13 cellular contexts compared by ENCODE assay signal in genomic region chr1:17822741-17823426, GRCh38.
A peak's percentile ranks its signal among the peaks of the same experiment; 100 is the strongest.
DNase-seq lines count a peak whose midpoint lies in the region; ATAC-seq, FAIRE-seq and TF ChIP-seq lines count a peak whose summit lies in the region.
"Had no signal": no experiment of that assay in that cellular context is flagged by ENCODE, and none has a peak within 500 bp of the region (broad histone marks: within the 10 kb centered on the region; RNA-seq: fewer than 3 reads in every experiment).

No MANE protein-coding gene starts in this region.

- no peak overlapping the region for H3K4ac ChIP-seq in H9 (ENCODE audit: low read depth, low read length)
- H3K4ac ChIP-seq in H1 (replicated peaks; ENCODE audit: insufficient read length, low read depth, low read length), result no peak overlapping the region
- H3K4ac ChIP-seq in neuronal stem cell (ENCODE audit: low read length), result no peak overlapping the region

- H3K4me3 Mint-ChIP-seq in H9, result no peak overlapping the region
- H3K4me3 Mint-ChIP-seq: B cell; CD8-positive, alpha-beta T cell had no signal

- H4K91ac ChIP-seq in H9 (ENCODE audit: insufficient read length, low read depth, low read length), result no peak overlapping the region
- H4K91ac ChIP-seq in H1 (replicated peaks; ENCODE audit: insufficient read length, low read length), result no peak overlapping the region
- H4K91ac ChIP-seq in neuronal stem cell (ENCODE audit: low read depth, low read length, poor library complexity), result no peak overlapping the region

- no peak overlapping the region for H3K23ac ChIP-seq in H9 (ENCODE audit: insufficient read length, low read depth, low read length)
- H3K23ac ChIP-seq in H1 (ENCODE audit: insufficient read length), result no peak overlapping the region
- no peak overlapping the region for H3K23ac ChIP-seq in neuronal stem cell (ENCODE audit: low read depth, low read length, poor library complexity)

- no peak overlapping the region for H3K4me3 ChIP-seq in H1 (ENCODE audit: extremely low read depth in 1 of 4, insufficient read depth in 2 of 4, low read depth in 3 of 4, low read length in 4 of 4)
- H3K4me3 ChIP-seq in neuronal stem cell (ENCODE audit: low read length in 2 of 2), result no peak overlapping the region
- H3K4me3 ChIP-seq in stomach, result no peak overlapping the region
- no peak overlapping the region for H3K4me3 ChIP-seq in esophagus muscularis mucosa
- H3K4me3 ChIP-seq in PC-9, result no peak overlapping the region
- H3K4me3 ChIP-seq: BLaER1 treated with 17β-estradiol and CSF1 and Interleukin-3, amounts not matched to agents 10 nM and 100 nM had no signal

- no peaks in the 10 kb centered on the region for H3K4me1 ChIP-seq in H9 (ENCODE audit: insufficient read depth, low read length)
- no peaks in the 10 kb centered on the region for H3K4me1 ChIP-seq in H1 (replicated peaks in 1 of 4; ENCODE audit: control insufficient read depth in 3 of 4, insufficient read depth in 4 of 4, low read length in 3 of 4)
- H3K4me1 ChIP-seq in neuronal stem cell (ENCODE audit: control insufficient read depth in 2 of 2, insufficient read depth in 1 of 2, low read depth in 1 of 2, low read length in 2 of 2), result no peaks in the 10 kb centered on the region
- H3K4me1 ChIP-seq in stomach, result no peaks in the 10 kb centered on the region
- no peaks in the 10 kb centered on the region for H3K4me1 ChIP-seq in esophagus muscularis mucosa
- no peaks in the 10 kb centered on the region for H3K4me1 ChIP-seq in PC-9 (replicated peaks; ENCODE audit: insufficient read depth)
- H3K4me1 ChIP-seq: BLaER1 treated with 17β-estradiol and CSF1 and Interleukin-3, amounts not matched to agents 10 nM and 100 nM had no signal

- no peaks in the 10 kb centered on the region for H3K36me3 Mint-ChIP-seq in H9 (ENCODE audit: insufficient read depth in 1 of 3, low read depth in 3 of 3)
- H3K36me3 Mint-ChIP-seq: CD8-positive, alpha-beta T cell had no signal

- H3K9me2 ChIP-seq in PC-9 (ENCODE audit: insufficient read depth), result no peaks in the 10 kb centered on the region

- no peak overlapping the region for H3T11ph ChIP-seq in H9 (ENCODE audit: low read length)

- H3K4me2 ChIP-seq in H9 (ENCODE audit: insufficient read depth, insufficient read length, low read length) (no peak overlapping the region), H1 (ENCODE audit: insufficient read depth in 1 of 2, low read depth in 2 of 2, low read length in 2 of 2) (no peak overlapping the region), neuronal stem cell (ENCODE audit: insufficient read depth, low read length, poor library complexity, severe bottlenecking) (no peak overlapping the region), PC-9 (no peak overlapping the region)
- H3K4me2 ChIP-seq: BLaER1 treated with 17β-estradiol and CSF1 and Interleukin-3, amounts not matched to agents 10 nM and 100 nM had no signal

- H3K9me3 ChIP-seq in H9 (ENCODE audit: control insufficient read depth, low read depth, low read length), result no peaks in the 10 kb centered on the region
- no peaks in the 10 kb centered on the region for H3K9me3 ChIP-seq in H1 (ENCODE audit: insufficient read depth in 2 of 2, low read depth in 1 of 2, low read length in 1 of 2)
- no peaks in the 10 kb centered on the region for H3K9me3 ChIP-seq in neuronal stem cell (replicated peaks in 1 of 2; ENCODE audit: control insufficient read depth in 2 of 2, insufficient read depth in 1 of 2, low read depth in 1 of 2, low read length in 2 of 2)
- H3K9me3 ChIP-seq in stomach, result no peaks in the 10 kb centered on the region
- H3K9me3 ChIP-seq in esophagus muscularis mucosa, result no peaks in the 10 kb centered on the region
- no peaks in the 10 kb centered on the region for H3K9me3 ChIP-seq in PC-9 (ENCODE audit: insufficient read depth, low read depth)
- H3K9me3 ChIP-seq: BLaER1 treated with 17β-estradiol and CSF1 and Interleukin-3, amounts not matched to agents 10 nM and 100 nM had no signal

- WGBS in H9 (ENCODE audit: extremely low coverage, insufficient read length, low lambda C conversion rate), result no CpG with 5 or more reads among the region's 22 CpGs
- WGBS in H1 (ENCODE audit: extremely low coverage in 1 of 2, insufficient coverage in 1 of 2, insufficient read length in 1 of 2, insufficient replicate concordance in 2 of 2, low coverage in 1 of 2, low lambda C conversion rate in 2 of 2, missing lambda C conversion rate in 1 of 2), 2 experiments, result 93% methylated on average over 22 of the region's 22 CpGs; no CpG with 5 or more reads in 1 of the 2 experiments
- WGBS in neuronal stem cell (ENCODE audit: extremely low coverage in 2 of 2, insufficient read length in 2 of 2, insufficient replicate concordance in 1 of 2), 2 donors, result no CpG with 5 or more reads among the region's 22 CpGs
- 92 to 95% (median 94%) methylated on average over 10 to 22 of the region's 22 CpGs for WGBS in stomach, 5 donors
- WGBS in esophagus muscularis mucosa, result 91% methylated on average over 22 of the region's 22 CpGs

- H3K27ac Mint-ChIP-seq in H9, result no peak overlapping the region
- H3K27ac Mint-ChIP-seq: B cell; CD8-positive, alpha-beta T cell had no signal

- H3K36me3 ChIP-seq in H1 (ENCODE audit: control insufficient read depth in 2 of 4, insufficient read depth in 4 of 4, low read length in 3 of 4), result no peaks in the 10 kb centered on the region
- no peaks in the 10 kb centered on the region for H3K36me3 ChIP-seq in neuronal stem cell (replicated peaks in 1 of 2; ENCODE audit: control insufficient read depth in 2 of 2, insufficient read depth in 2 of 2, low read length in 2 of 2)
- no peaks in the 10 kb centered on the region for H3K36me3 ChIP-seq in stomach
- no peaks in the 10 kb centered on the region for H3K36me3 ChIP-seq in esophagus muscularis mucosa
- no peaks in the 10 kb centered on the region for H3K36me3 ChIP-seq in PC-9 (ENCODE audit: low read depth)
- H3K36me3 ChIP-seq: BLaER1 treated with 17β-estradiol and CSF1 and Interleukin-3, amounts not matched to agents 10 nM and 100 nM had no signal

- H3K27me3 Mint-ChIP-seq in H9 (ENCODE audit: low read depth), result peaks cover 7% of the 10 kb centered on the region

- H3K23me2 ChIP-seq in H9 (ENCODE audit: insufficient read length, low read depth, low read length, poor library complexity, severe bottlenecking), result no peaks in the 10 kb centered on the region
- no peaks in the 10 kb centered on the region for H3K23me2 ChIP-seq in H1 (ENCODE audit: low read depth, low read length)

- H4K20me1 ChIP-seq in H9 (ENCODE audit: control insufficient read depth, insufficient read depth, insufficient read length), result no peaks in the 10 kb centered on the region
- no peaks in the 10 kb centered on the region for H4K20me1 ChIP-seq in H1 (replicated peaks in 1 of 2; ENCODE audit: control insufficient read depth in 1 of 2, insufficient read depth in 2 of 2, low read length in 2 of 2)
- no peaks in the 10 kb centered on the region for H4K20me1 ChIP-seq in PC-9 (ENCODE audit: insufficient read depth)

- H2AK5ac ChIP-seq in H9 (ENCODE audit: insufficient read length, low read length) (no peak overlapping the region), H1 (ENCODE audit: low read depth, low read length) (no peak overlapping the region), neuronal stem cell (ENCODE audit: low read depth, low read length) (no peak overlapping the region)

- no peaks in the 10 kb centered on the region for H3F3A ChIP-seq in PC-9 (ENCODE audit: insufficient read depth, low read depth)

- ATAC-seq in HG02970 (IDR thresholded peaks at IDR 0.05; ENCODE audit: low FRiP score, unreplicated experiment), result no peak
- ATAC-seq: CD8-positive, alpha-beta T cell had no signal

- no peak overlapping the region for H3K18ac ChIP-seq in H9 (ENCODE audit: insufficient read length, low read depth, low read length)
- H3K18ac ChIP-seq in H1 (ENCODE audit: extremely low read depth, low read length), result no peak overlapping the region
- peak overlapping the region; percentile 62 for H3K18ac ChIP-seq in neuronal stem cell (ENCODE audit: low read length)

- H2AFZ ChIP-seq in H9 (ENCODE audit: low read length) (no peak overlapping the region), H1 (ENCODE audit: low read length) (no peak overlapping the region), neuronal stem cell (ENCODE audit: low read length) (no peak overlapping the region), PC-9 (no peak overlapping the region)

- intact Hi-C loops in stomach (cut with DNase I; ENCODE audit: low total_unique reads) (no loop called here), esophagus muscularis mucosa (cut with DNase I) (loop anchor here (10.0 kb wide), 1 partner anchor 328 kb away; no protein-coding TSS in a partner anchor), PC-9 (cut with micrococcal nuclease; ENCODE audit: unreplicated experiment) (no loop called here)

- H3K14ac ChIP-seq in H9 (ENCODE audit: insufficient read depth, low read length) (no peak overlapping the region), H1 (ENCODE audit: insufficient read length) (no peak overlapping the region), neuronal stem cell (ENCODE audit: low read length) (no peak overlapping the region)

- no peak for TF ChIP-seq RAD21 in H1 (IDR thresholded peaks at IDR 0.05 in 1 of 2, conservative IDR thresholded peaks at IDR 0.05 in 1 of 2; ENCODE audit: low read depth in 2 of 2, low read length in 2 of 2)

- H2BK12ac ChIP-seq in H9 (ENCODE audit: insufficient read length, low read depth, low read length) (no peak overlapping the region), H1 (ENCODE audit: low read depth, low read length) (no peak overlapping the region), neuronal stem cell (ENCODE audit: low read length) (no peak overlapping the region)

- H2BK5ac ChIP-seq in H9 (ENCODE audit: insufficient read length, low read length), result no peak overlapping the region
- H2BK5ac ChIP-seq in H1 (ENCODE audit: low read depth, low read length), result no peak overlapping the region
- H2BK5ac ChIP-seq in neuronal stem cell (ENCODE audit: low read length), result no peak overlapping the region

- H2BK120ac ChIP-seq in H9 (ENCODE audit: low read depth, low read length, poor library complexity, severe bottlenecking) (no peak overlapping the region), H1 (replicated peaks; ENCODE audit: low read depth, low read length) (no peak overlapping the region), neuronal stem cell (ENCODE audit: low read depth, low read length) (no peak overlapping the region)

- FAIRE-seq in H1 (lab: Jason Lieb, UNC), result no peak

- H4K8ac ChIP-seq in H9 (replicated peaks; ENCODE audit: insufficient read length, low read depth, low read length), result no peak overlapping the region
- H4K8ac ChIP-seq in H1 (ENCODE audit: extremely low read depth, insufficient read depth, low read length), result no peak overlapping the region
- no peak overlapping the region for H4K8ac ChIP-seq in neuronal stem cell (ENCODE audit: low read depth, low read length)

- H3K27ac ChIP-seq in H9 (ENCODE audit: insufficient read length, low read depth, low read length), result no peak overlapping the region
- H3K27ac ChIP-seq in H1 (ENCODE audit: low read depth, low read length), result no peak overlapping the region
- no peak overlapping the region for H3K27ac ChIP-seq in neuronal stem cell (replicated peaks; ENCODE audit: low read length)
- H3K27ac ChIP-seq in stomach, result no peak overlapping the region
- H3K27ac ChIP-seq in esophagus muscularis mucosa (replicated peaks in 1 of 4), result no peak overlapping the region
- no peak overlapping the region for H3K27ac ChIP-seq in PC-9
- H3K27ac ChIP-seq: BLaER1 treated with 17β-estradiol and CSF1 and Interleukin-3, amounts not matched to agents 10 nM and 100 nM had no signal

- no peaks in the 10 kb centered on the region for H3K9me3 Mint-ChIP-seq in H9
- H3K9me3 Mint-ChIP-seq: CD8-positive, alpha-beta T cell had no signal

- TF ChIP-seq EP300 in H1 (IDR thresholded peaks at IDR 0.05; ENCODE audit: borderline replicate concordance in 1 of 2, low read depth in 2 of 2, low read length in 2 of 2), result no peak
- no peak for TF ChIP-seq EP300 in stomach (IDR thresholded peaks at IDR 0.05)
- no peak for TF ChIP-seq EP300 in esophagus muscularis mucosa (IDR thresholded peaks at IDR 0.05)

- BruUV-seq in PC-9 (replicated peaks; lab: Mats Ljungman, UMichigan), result no TSS peak

- POLR2A ChIA-PET in H1 (lab: Charles Lee; ENCODE audit: partially characterized antibody), result no interaction called here
- POLR2A ChIA-PET in PC-9 (lab: Charles Lee; ENCODE audit: unreplicated experiment), result no interaction called here

- TF ChIP-seq POLR2A in H1 (IDR thresholded peaks at IDR 0.05; ENCODE audit: control extremely low read depth in 1 of 2, low read depth in 2 of 2, low read length in 2 of 2) (no peak), stomach (IDR thresholded peaks at IDR 0.05) (no peak), esophagus muscularis mucosa (IDR thresholded peaks at IDR 0.05; ENCODE audit: low read depth) (no peak)

- H2BK15ac ChIP-seq in H9 (ENCODE audit: low read depth, low read length) (no peak overlapping the region), H1 (ENCODE audit: low read length) (0 out of 2 replicates have a peak overlapping the region, but pooled peaks have one; percentile 29), neuronal stem cell (ENCODE audit: low read length) (no peak overlapping the region)

- no peak overlapping the region for H3K9ac ChIP-seq in H9 (ENCODE audit: extremely low read depth, insufficient read length, low read length)
- H3K9ac ChIP-seq in H1 (replicated peaks in 1 of 4; ENCODE audit: extremely low read depth in 1 of 4, low read depth in 3 of 4, low read length in 3 of 4), result no peak overlapping the region
- no peak overlapping the region for H3K9ac ChIP-seq in neuronal stem cell (ENCODE audit: low read depth, low read length, poor library complexity)
- H3K9ac ChIP-seq: BLaER1 treated with 17β-estradiol and CSF1 and Interleukin-3, amounts not matched to agents 10 nM and 100 nM had no signal

- no peak overlapping the region for H3K56ac ChIP-seq in H9 (ENCODE audit: insufficient read length, low read depth, low read length)
- H3K56ac ChIP-seq in H1 (replicated peaks; ENCODE audit: insufficient read length, low read depth, low read length), result no peak overlapping the region

- CTCF ChIA-PET in H1 (lab: Charles Lee; ENCODE audit: partially characterized antibody) (interaction anchor here (0.6 to 2.8 kb wide), 10 partner anchors 9 to 193 kb away, joined by 3 to 12 read pairs (median 4); no protein-coding TSS in a partner anchor), PC-9 (lab: Charles Lee) (no interaction called here)

- peaks cover 0 to 19% of the 10 kb centered on the region in 2 experiments; a peak in 3 of 4 replicates for H3K4me1 Mint-ChIP-seq in H9
- H3K4me1 Mint-ChIP-seq: B cell had no signal

- H3K27me3 ChIP-seq in H9 (ENCODE audit: insufficient read depth, low read length) (no peaks in the 10 kb centered on the region; the same call in 1 of the 2 replicates), H1 (replicated peaks in 1 of 4; ENCODE audit: control insufficient read depth in 3 of 4, extremely low read depth in 1 of 4, insufficient read depth in 3 of 4, low read length in 3 of 4) (no peaks in the 10 kb centered on the region), neuronal stem cell (ENCODE audit: control insufficient read depth in 3 of 3, insufficient read depth in 3 of 3, low read depth in 1 of 3, low read length in 3 of 3) (peaks cover 0 to 17% (median 0%) of the 10 kb centered on the region in 3 experiments), stomach (peaks cover 0 to 67% (median 19%) of the 10 kb centered on the region in 3 donors), esophagus muscularis mucosa (peaks cover 0 to 82% (median 7%) of the 10 kb centered on the region in 4 donors), PC-9 (ENCODE audit: insufficient read depth, low read depth) (no peaks in the 10 kb centered on the region)
- H3K27me3 ChIP-seq: BLaER1 treated with 17β-estradiol and CSF1 and Interleukin-3, amounts not matched to agents 10 nM and 100 nM had no signal

- H4K5ac ChIP-seq in H9 (ENCODE audit: insufficient read length, low read depth, low read length) (no peak overlapping the region), H1 (ENCODE audit: insufficient read length, low read depth, low read length) (no peak overlapping the region)

- H3K79me2 ChIP-seq in H9 (ENCODE audit: insufficient read depth, low read length), result no peaks in the 10 kb centered on the region
- H3K79me2 ChIP-seq in H1 (ENCODE audit: control insufficient read depth in 1 of 2, insufficient read depth in 2 of 2, low read length in 2 of 2), result no peaks in the 10 kb centered on the region
- no peaks in the 10 kb centered on the region for H3K79me2 ChIP-seq in PC-9 (ENCODE audit: low read depth)

- DNase-seq in H9 (peak; percentile 11), H1 (ENCODE audit: low read depth in 1 of 2, low spot score in 2 of 2) (no peak), neuronal stem cell (ENCODE audit: low spot score) (no peak), stomach (peak; percentile 19), esophagus muscularis mucosa (ENCODE audit: extremely low spot score) (no peak), PC-9 (no peak)
- DNase-seq: Calu3; CD8-positive, alpha-beta T cell; GF-D8; HCEC 1CT had no signal

- H3K79me1 ChIP-seq in H9 (ENCODE audit: insufficient read depth, low read depth, low read length, poor library complexity, severe bottlenecking), result no peaks in the 10 kb centered on the region
- H3K79me1 ChIP-seq in H1 (ENCODE audit: low read depth, low read length), result no peaks in the 10 kb centered on the region
- H3K79me1 ChIP-seq in neuronal stem cell (ENCODE audit: low read depth, low read length), result no peaks in the 10 kb centered on the region

- TF ChIP-seq CTCF in H9 (conservative IDR thresholded peaks at IDR 0.05), result no peak
- TF ChIP-seq CTCF in H1 (IDR thresholded peaks at IDR 0.05; ENCODE audit: control extremely low read depth in 1 of 3, insufficient read depth in 1 of 3, low read depth in 1 of 3, low read length in 3 of 3), result no peak
- no peak for TF ChIP-seq CTCF in stomach (IDR thresholded peaks at IDR 0.05)
- no peak for TF ChIP-seq CTCF in esophagus muscularis mucosa (IDR thresholded peaks at IDR 0.05)
- TF ChIP-seq CTCF in PC-9 (conservative IDR thresholded peaks at IDR 0.05), result no peak

- no peak overlapping the region for H2BK20ac ChIP-seq in H9 (ENCODE audit: low read depth, low read length, poor library complexity, severe bottlenecking)
- no peak overlapping the region for H2BK20ac ChIP-seq in H1 (ENCODE audit: low read length)

Comparison
In these comparisons a context has a peak if more than half of its experiments do, and no peak if none do; other contexts are left out.
1. DNase-seq: peak in H9 (single experiment) and stomach (single experiment); none in H1 (0 of 2), neuronal stem cell (single experiment), esophagus muscularis mucosa (single experiment) and PC-9 (0 of 2).